Comparison of ENCODE assay signal across 16 cellular contexts in the genomic region with DNA sequence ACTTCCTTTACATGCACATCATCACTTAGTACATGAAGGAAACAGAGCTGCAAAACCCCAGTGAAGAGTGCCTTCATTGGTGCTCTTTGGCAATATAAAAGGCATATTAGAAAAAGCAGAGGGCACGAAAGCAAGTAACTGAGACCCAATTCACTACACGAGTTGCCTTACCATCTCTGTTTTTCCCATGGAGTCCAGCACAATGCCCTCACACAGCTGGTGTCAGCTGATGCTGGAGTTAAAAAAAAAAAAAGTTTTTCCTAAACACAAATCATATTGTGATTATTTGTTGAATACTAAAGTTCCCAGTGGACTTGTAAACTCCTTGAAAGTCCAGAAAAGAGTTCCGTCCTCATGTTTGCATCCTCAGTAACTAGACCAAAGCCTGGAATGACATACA. TPM values are rescaled to one million over a fixed set of nuclear protein-coding genes. Genes with fewer than 3 reads are reported as not detected.
DNase-seq lines count a peak whose midpoint lies in the region; ATAC-seq and TF ChIP-seq lines count a peak whose summit lies in the region.
"Had no signal": no experiment of that assay in that cellular context is flagged by ENCODE, and none has a peak within 500 bp of the region (broad histone marks: within the 10 kb centered on the region; RNA-seq: fewer than 3 reads in every experiment).

No MANE protein-coding gene starts in this region.

- CTCF ChIA-PET in Calu3 (lab: Charles Lee) = interaction anchor here (0.6 to 0.7 kb wide), 3 partner anchors 288 to 439 kb away, joined by 3 read pairs; no protein-coding TSS in a partner anchor

- H2AFZ ChIP-seq in smooth muscle cell (ENCODE audit: low read depth) = no peak overlapping the region
- H2AFZ ChIP-seq: GM23248 had no signal

- WGBS in smooth muscle cell (ENCODE audit: low lambda C conversion rate) = 91% methylated on average over 3 of the region's 3 CpGs

- no peaks in the 10 kb centered on the region for H3K27me3 Mint-ChIP-seq in Calu3 (ENCODE audit: unreplicated experiment)
- H3K27me3 Mint-ChIP-seq: B cell; CD4-positive, alpha-beta T cell had no signal

- peak overlapping the region; percentile 64 for H3K27ac Mint-ChIP-seq in Calu3 (ENCODE audit: unreplicated experiment)
- H3K27ac Mint-ChIP-seq: B cell; CD4-positive, alpha-beta T cell had no signal

- H3K9ac ChIP-seq in BLaER1 (no peak overlapping the region), colonic mucosa (ENCODE audit: low read depth in 2 of 2, low read length in 2 of 2) (no peak overlapping the region), mucosa of stomach (ENCODE audit: low read length) (peak overlapping the region; percentile 33), smooth muscle cell (ENCODE audit: low read depth) (no peak overlapping the region)
- H3K9ac ChIP-seq: GM23248 had no signal

- peaks cover 4% of the 10 kb centered on the region for H3K9me3 Mint-ChIP-seq in Calu3 (ENCODE audit: low read depth, unreplicated experiment)
- H3K9me3 Mint-ChIP-seq: CD4-positive, alpha-beta T cell had no signal

- H3K27me3 ChIP-seq in BLaER1 (no peaks in the 10 kb centered on the region), colonic mucosa (no peaks in the 10 kb centered on the region), mucosa of stomach (ENCODE audit: control insufficient read depth, insufficient read depth, low read length) (no peaks in the 10 kb centered on the region), smooth muscle cell (ENCODE audit: low read depth) (no peaks in the 10 kb centered on the region)

- DNase-seq in Calu3 (no peak), colonic mucosa (no peak), medulla oblongata (ENCODE audit: extremely low spot score) (no peak), smooth muscle cell (lab: John Stamatoyannopoulos, UW; ENCODE audit: unreplicated experiment) (no peak)
- DNase-seq: Caco-2; CD4-positive, alpha-beta T cell; DMS79; GF-D8; GM23248 had no signal

- ATAC-seq in HG03097 (IDR thresholded peaks at IDR 0.05; ENCODE audit: low FRiP score, unreplicated experiment) = no peak
- ATAC-seq: K562 had no signal

- intact Hi-C loops in Calu3 (cut with micrococcal nuclease; ENCODE audit: unreplicated experiment) (loop anchor here (2.0 to 5.0 kb wide), 3 partner anchors 22 to 87 kb away; partner anchors contain the start of gene C5orf63), colonic mucosa (cut with DNase I) (no loop called here)

- H3K4me1 Mint-ChIP-seq in Calu3 (ENCODE audit: low read depth, unreplicated experiment) = peaks cover 38% of the 10 kb centered on the region

- H4K20me1 ChIP-seq in BLaER1 (no peaks in the 10 kb centered on the region), smooth muscle cell (ENCODE audit: low read depth) (no peaks in the 10 kb centered on the region)

- H3K4me1 ChIP-seq in BLaER1 (peaks cover 69% of the 10 kb centered on the region), colonic mucosa (peaks cover 3% of the 10 kb centered on the region), mucosa of stomach (ENCODE audit: control insufficient read depth, insufficient read depth, low read length) (peaks cover 36% of the 10 kb centered on the region), smooth muscle cell (ENCODE audit: low read depth) (peaks cover 4% of the 10 kb centered on the region)

- peaks cover 8% of the 10 kb centered on the region for H3K36me3 Mint-ChIP-seq in Calu3 (ENCODE audit: insufficient read depth, unreplicated experiment)

- H3K4me3 Mint-ChIP-seq in Calu3 (ENCODE audit: low read depth, unreplicated experiment) = no peak overlapping the region
- H3K4me3 Mint-ChIP-seq: B cell; CD4-positive, alpha-beta T cell had no signal

- H3F3A ChIP-seq in smooth muscle cell (ENCODE audit: low read depth) = peaks cover 8% of the 10 kb centered on the region

- TF ChIP-seq CTCF in Calu3 (IDR thresholded peaks at IDR 0.05; ENCODE audit: unreplicated experiment) (no peak), colonic mucosa (IDR thresholded peaks at IDR 0.05) (no peak), smooth muscle cell (IDR thresholded peaks at IDR 0.05; ENCODE audit: borderline replicate concordance, insufficient read depth, poor library complexity, severe bottlenecking) (no peak)

- peaks cover 29% of the 10 kb centered on the region for H3K9me3 ChIP-seq in BLaER1
- H3K9me3 ChIP-seq in colonic mucosa = no peaks in the 10 kb centered on the region
- no peaks in the 10 kb centered on the region for H3K9me3 ChIP-seq in mucosa of stomach (ENCODE audit: control insufficient read depth, low read length)
- no peaks in the 10 kb centered on the region for H3K9me3 ChIP-seq in smooth muscle cell (replicated peaks; ENCODE audit: low read depth)
- H3K9me3 ChIP-seq: Caco-2, HAP-1 had no signal

- peaks cover 8% of the 10 kb centered on the region for H3K79me2 ChIP-seq in smooth muscle cell (ENCODE audit: low read depth)

- peak overlapping the region; percentile 67 for H3K4me2 ChIP-seq in BLaER1
- no peak overlapping the region for H3K4me2 ChIP-seq in smooth muscle cell

- no TSS peak for BruUV-seq in Calu3 (replicated peaks; lab: Mats Ljungman, UMichigan)

- no peak overlapping the region for H3K27ac ChIP-seq in BLaER1
- peak overlapping the region; percentile 40 for H3K27ac ChIP-seq in colonic mucosa
- H3K27ac ChIP-seq in smooth muscle cell (ENCODE audit: low read depth) = no peak overlapping the region
- H3K27ac ChIP-seq: GM23248, HL-60 had no signal

- H3K4me3 ChIP-seq in BLaER1 (no peak overlapping the region), colonic mucosa (no peak overlapping the region), mucosa of stomach (ENCODE audit: low read length) (no peak overlapping the region), smooth muscle cell (no peak overlapping the region)
- H3K4me3 ChIP-seq: GM23248, HAP-1, K562 had no signal

- H3K36me3 ChIP-seq in BLaER1 = peaks cover 36% of the 10 kb centered on the region
- H3K36me3 ChIP-seq in colonic mucosa = no peaks in the 10 kb centered on the region
- no peaks in the 10 kb centered on the region for H3K36me3 ChIP-seq in mucosa of stomach (ENCODE audit: control insufficient read depth, insufficient read depth, low read length)
- no peaks in the 10 kb centered on the region for H3K36me3 ChIP-seq in smooth muscle cell (ENCODE audit: low read depth)
- H3K36me3 ChIP-seq: HAP-1 had no signal

RNA-seq across cellular contexts. Expression of gene MARCHF3, which starts 25.6 kb away (rescaled TPM):
- 13.1 and 16.1 TPM in 2 replicates for total RNA-seq in Calu3 (2022)
- 10 to 100 TPM; 32.5 to 33.7 TPM for total RNA-seq in colonic mucosa
- 6.7 and 30.8 TPM in 2 replicates for total RNA-seq in smooth muscle cell
- polyA plus RNA-seq in smooth muscle cell = 16.8 and 17.8 TPM in 2 replicates
